Comparison of ENCODE assay signal across 8 cellular contexts in the genomic region with DNA sequence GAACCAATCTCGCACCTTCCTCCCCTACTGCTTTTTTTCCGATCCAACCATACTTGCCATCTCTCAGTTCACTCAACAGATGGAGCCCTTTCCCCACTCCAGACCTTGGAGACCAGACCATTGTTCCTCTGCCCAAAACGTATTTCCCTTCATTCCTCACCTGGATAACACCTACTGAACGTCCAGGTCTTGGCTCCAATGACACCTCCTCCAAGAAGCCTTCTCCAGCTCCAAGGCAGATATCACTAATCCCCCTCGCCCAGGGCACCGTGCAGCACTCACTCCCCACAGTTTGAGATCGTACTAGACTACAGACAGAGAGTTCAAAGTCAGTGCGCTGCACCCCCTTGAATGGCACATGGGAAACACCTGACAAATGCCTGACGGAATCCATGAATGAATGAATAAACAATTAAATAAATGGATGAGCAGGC. TPM values are rescaled to one million over a fixed set of nuclear protein-coding genes. Genes with fewer than 3 reads are reported as not detected.
A peak's percentile ranks its signal among the peaks of the same experiment; 100 is the strongest.
DNase-seq lines count a peak whose midpoint lies in the region; ATAC-seq, FAIRE-seq and TF ChIP-seq lines count a peak whose summit lies in the region.

No MANE protein-coding gene starts in this region.

- H2AFZ ChIP-seq in SK-N-SH (ENCODE audit: low read depth): no peak overlapping the region

- H3F3A ChIP-seq in SK-N-SH (replicated peaks; ENCODE audit: insufficient read depth): no peaks in the 10 kb centered on the region

- no peak overlapping the region for H3K4me3 ChIP-seq in SK-N-SH (ENCODE audit: low read depth in 2 of 2, low read length in 1 of 2)
- no peak overlapping the region for H3K4me3 ChIP-seq in small intestine (ENCODE audit: low read depth in 1 of 2, low read length in 2 of 2)

- no peaks in the 10 kb centered on the region for H3K9me2 ChIP-seq in SK-N-SH

- no peaks in the 10 kb centered on the region for H3K79me2 ChIP-seq in SK-N-SH (ENCODE audit: insufficient read depth)

- no peaks in the 10 kb centered on the region for H3K9me3 ChIP-seq in SK-N-SH
- no peaks in the 10 kb centered on the region for H3K9me3 ChIP-seq in small intestine (ENCODE audit: control insufficient read depth, low read depth)

- WGBS in SK-N-SH (ENCODE audit: low lambda C conversion rate): 48% methylated on average over 9 of the region's 9 CpGs
- 20 to 45% (median 32%) methylated on average over 9 of the region's 9 CpGs for WGBS in small intestine, 3 donors

- no peak overlapping the region for H3K4me2 ChIP-seq in SK-N-SH

- peak; percentile 85 for TF ChIP-seq RAD21 in SK-N-SH (IDR thresholded peaks at IDR 0.05; ENCODE audit: low read length)

- H3K27ac ChIP-seq in SK-N-SH (ENCODE audit: low read depth in 2 of 2, low read length in 1 of 2): no peak overlapping the region
- H3K27ac ChIP-seq in small intestine (ENCODE audit: low read depth in 1 of 2, low read length in 1 of 2): no peak overlapping the region

- H3K36me3 ChIP-seq in SK-N-SH (replicated peaks in 1 of 2; ENCODE audit: control insufficient read depth in 1 of 2, insufficient read depth in 2 of 2, low read length in 1 of 2) (no peaks in the 10 kb centered on the region), small intestine (ENCODE audit: control insufficient read depth in 2 of 2, insufficient read depth in 2 of 2, low read length in 2 of 2) (no peaks in the 10 kb centered on the region)

- H3K27me3 ChIP-seq in SK-N-SH (ENCODE audit: insufficient read depth): no peaks in the 10 kb centered on the region; the same call in 1 of the 2 replicates
- H3K27me3 ChIP-seq in small intestine (ENCODE audit: control insufficient read depth in 2 of 2, insufficient read depth in 2 of 2, low read length in 2 of 2): no peaks in the 10 kb centered on the region

- no peak for TF ChIP-seq EP300 in SK-N-SH (IDR thresholded peaks at IDR 0.05; ENCODE audit: borderline replicate concordance in 1 of 2, low read depth in 1 of 2, low read length in 1 of 2)

- POLR2A ChIA-PET in SK-N-SH (lab: Yijun Ruan, JAX): no interaction called here

- TF ChIP-seq CTCF in SK-N-SH (IDR thresholded peaks at IDR 0.05): peak; percentile 71

- no peak overlapping the region for H3K9ac ChIP-seq in SK-N-SH

- no peaks in the 10 kb centered on the region for H4K20me1 ChIP-seq in SK-N-SH (ENCODE audit: insufficient read depth)

- no peak for ATAC-seq in GM19455 (IDR thresholded peaks at IDR 0.05; ENCODE audit: unreplicated experiment)
- ATAC-seq in GM19467 (IDR thresholded peaks at IDR 0.05; ENCODE audit: unreplicated experiment): no peak

- CTCF ChIA-PET in SK-N-SH (lab: Yijun Ruan, JAX): interaction anchor here (0.6 to 6.2 kb wide), 29 partner anchors 9 to 595 kb away, joined by 3 to 72 read pairs (median 4); a partner anchor contains a TSS

- no peak for FAIRE-seq in small intestine (lab: Jason Lieb, UNC)

- H3K4me1 ChIP-seq in SK-N-SH (ENCODE audit: control insufficient read depth in 1 of 2, insufficient read depth in 2 of 2, low read depth in 1 of 2, low read length in 1 of 2): no peaks in the 10 kb centered on the region
- no peaks in the 10 kb centered on the region for H3K4me1 ChIP-seq in small intestine (ENCODE audit: control insufficient read depth in 2 of 2, insufficient read depth in 1 of 2, low read depth in 1 of 2, low read length in 1 of 2)

- DNase-seq in activated CD4-positive, CD25-positive, alpha-beta regulatory T cell treated with anti-CD3 and anti-CD28 coated beads, Interleukin-2, amount 50 U/mL, for 72 hours: peak; percentile 25
- no peak for DNase-seq in activated CD4-positive, CD25-positive, alpha-beta regulatory T cell (lab: John Stamatoyannopoulos, UW)
- DNase-seq in LoVo (ENCODE audit: low spot score) (peak; percentile 10), SK-N-SH (peak; percentile 64), germinal center (ENCODE audit: low spot score) (peak; percentile 41), small intestine (peak; percentile 41)

TF ChIP-seq in SK-N-SH, 30 proteins besides CTCF, POLR2A, EP300 and RAD21:
- TF ChIP-seq, protein P1, sequence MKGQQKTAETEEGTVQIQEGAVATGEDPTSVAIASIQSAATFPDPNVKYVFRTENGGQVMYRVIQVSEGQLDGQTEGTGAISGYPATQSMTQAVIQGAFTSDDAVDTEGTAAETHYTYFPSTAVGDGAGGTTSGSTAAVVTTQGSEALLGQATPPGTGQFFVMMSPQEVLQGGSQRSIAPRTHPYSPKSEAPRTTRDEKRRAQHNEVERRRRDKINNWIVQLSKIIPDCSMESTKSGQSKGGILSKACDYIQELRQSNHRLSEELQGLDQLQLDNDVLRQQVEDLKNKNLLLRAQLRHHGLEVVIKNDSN (IDR thresholded peaks at IDR 0.05; ENCODE audit: borderline replicate concordance, low read depth): no peak
- TF ChIP-seq FOSL2 (IDR thresholded peaks at IDR 0.05; ENCODE audit: borderline replicate concordance, low read depth): no peak
- TF ChIP-seq, protein P2, sequence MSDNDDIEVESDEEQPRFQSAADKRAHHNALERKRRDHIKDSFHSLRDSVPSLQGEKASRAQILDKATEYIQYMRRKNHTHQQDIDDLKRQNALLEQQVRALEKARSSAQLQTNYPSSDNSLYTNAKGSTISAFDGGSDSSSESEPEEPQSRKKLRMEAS (IDR thresholded peaks at IDR 0.05; ENCODE audit: low read depth): no peak
- TF ChIP-seq SMC3 (IDR thresholded peaks at IDR 0.05; ENCODE audit: low read depth, low read length): peak; percentile 70

RNA-seq across cellular contexts. Expression of a gene that starts 47.1 kb away (rescaled TPM):
- polyA plus RNA-seq in SK-N-SH (2012; rRNA removed) (0.70 and 0.84 TPM in 2 replicates), small intestine (10 to 100 TPM in 1 of 3 donors, 1 to 10 TPM in 2; 3.4 to 22.0 (median 8.9) TPM)
- 0.28 and 0.55 TPM in 2 replicates for polyA plus RNA-seq in SK-N-SH (2012; cell fraction: cytosol; rRNA removed)
- 2.4 and 3.0 TPM in 2 replicates for polyA plus RNA-seq in SK-N-SH (2012; cell fraction: nucleus; rRNA removed)

Comparison
In these comparisons a context has a peak if more than half of its experiments do, and no peak if none do; other contexts are left out.
1. DNase-seq: peak in activated CD4-positive, CD25-positive, alpha-beta regulatory T cell treated with anti-CD3 and anti-CD28 coated beads, Interleukin-2, amount 50 U/mL, for 72 hours (single experiment), LoVo (single experiment), SK-N-SH (single experiment), germinal center (single experiment) and small intestine (single experiment); none in activated CD4-positive, CD25-positive, alpha-beta regulatory T cell (0 of 4).